Comparison of ENCODE assay signal across 19 cellular contexts in genomic region chr9:125681086-125681622, GRCh38. TPM values are rescaled to one million over a fixed set of nuclear protein-coding genes. Genes with fewer than 3 reads are reported as not detected.
DNase-seq lines count a peak whose midpoint lies in the region; ATAC-seq and TF ChIP-seq lines count a peak whose summit lies in the region.
"Had no signal": no experiment of that assay in that cellular context is flagged by ENCODE, and none has a peak within 500 bp of the region (broad histone marks: within the 10 kb centered on the region; RNA-seq: fewer than 3 reads in every experiment).

No MANE protein-coding gene starts in this region.

- ATAC-seq in stimulated activated naive B cell treated with anti-CD40 and anti-IgM and Interleukin-4, amounts not matched to agents 10 μg/mL and 1 μg/mL and 100 μg/mL, for 72 hours (replicated peaks) = no peak
- ATAC-seq in GM19455 (IDR thresholded peaks at IDR 0.05; ENCODE audit: unreplicated experiment) = no peak
- ATAC-seq: Right ventricle myocardium inferior had no signal

- POLR2A ChIA-PET in HEK293 (lab: Yijun Ruan, JAX) = interaction anchor here (0.6 to 1.2 kb wide), 2 partner anchors 25 to 259 kb away, joined by 3 read pairs; partner anchors contain the start of gene MAPKAP1

- H3K9me3 ChIP-seq in HEK293 (ENCODE audit: control insufficient read depth, insufficient read depth, low read depth, low read length) (no peaks in the 10 kb centered on the region), SJCRH30 (replicated peaks) (no peaks in the 10 kb centered on the region)
- H3K9me3 ChIP-seq: Peyer's patch had no signal

- no peak overlapping the region for H3K4me3 ChIP-seq in HEK293 (ENCODE audit: low read depth, low read length)
- H3K4me3 ChIP-seq in SJCRH30 = no peak overlapping the region
- H3K4me3 ChIP-seq: Peyer's patch had no signal

- TF ChIP-seq CTCF in HEK293 (tag by site-specific recombination; IDR thresholded peaks at IDR 0.05) (no peak), endothelial cell (IDR thresholded peaks at IDR 0.05; ENCODE audit: unreplicated experiment) (no peak)

- H3K27me3 ChIP-seq in SJCRH30 = no peaks in the 10 kb centered on the region
- H3K27me3 ChIP-seq: Peyer's patch had no signal

- DNase-seq in SJCRH30 = peak; percentile 37 to 59
- DNase-seq in endothelial cell (ENCODE audit: low spot score) = no peak
- no peak for DNase-seq in stimulated activated naive B cell treated with anti-CD40 and anti-IgM and Interleukin-4, amounts not matched to agents 10 μg/mL and 1 μg/mL and 100 μg/mL, for 72 hours
- no peak for DNase-seq in substantia nigra (lab: John Stamatoyannopoulos, UW)
- DNase-seq in DMS 273 treated with DMSO at 0.1 percent for 48 hours (lab: John Stamatoyannopoulos, UW) = no peak
- DNase-seq: ACHN; DMS79 treated with DMSO at 0.1 percent for 48 hours; GOT3; NCI-H1105 treated with DMSO at 0.1 percent for 48 hours; NCI-H1694; NCI-H510A; NCI-H748 treated with DMSO at 0.1 percent for 48 hours; NK-92 treated with Interleukin-12 subunit alpha and Interleukin-12 subunit beta, amount 100 ng/mL, for 24 hours; Peyer's patch; SW 1271 had no signal

- CTCF ChIA-PET in HEK293 (lab: Yijun Ruan, JAX) = interaction anchor here (0.7 kb wide), 1 partner anchor 83 kb away, joined by 3 read pairs; no protein-coding TSS in a partner anchor

- H3K36me3 ChIP-seq in HEK293 (ENCODE audit: control insufficient read depth in 2 of 2, insufficient read depth in 1 of 2, low read length in 2 of 2) = no peaks in the 10 kb centered on the region
- no peaks in the 10 kb centered on the region for H3K36me3 ChIP-seq in SJCRH30
- H3K36me3 ChIP-seq: Peyer's patch had no signal

- H3K4me3 Mint-ChIP-seq in endothelial cell (ENCODE audit: unreplicated experiment) = no peak overlapping the region
- H3K4me3 Mint-ChIP-seq in stimulated activated naive B cell treated with anti-CD40 and anti-IgM and Interleukin-4, amounts not matched to agents 10 μg/mL and 1 μg/mL and 100 μg/mL, for 72 hours = no peak overlapping the region

- no peaks in the 10 kb centered on the region for H3K27me3 Mint-ChIP-seq in endothelial cell (ENCODE audit: unreplicated experiment)
- H3K27me3 Mint-ChIP-seq in stimulated activated naive B cell treated with anti-CD40 and anti-IgM and Interleukin-4, amounts not matched to agents 10 μg/mL and 1 μg/mL and 100 μg/mL, for 72 hours = no peaks in the 10 kb centered on the region

- H3K36me3 Mint-ChIP-seq in endothelial cell (ENCODE audit: low read depth, unreplicated experiment) = peaks cover 3% of the 10 kb centered on the region
- peaks cover 20 to 41% of the 10 kb centered on the region in 2 donors for H3K36me3 Mint-ChIP-seq in stimulated activated naive B cell treated with anti-CD40 and anti-IgM and Interleukin-4, amounts not matched to agents 10 μg/mL and 1 μg/mL and 100 μg/mL, for 72 hours

- peaks cover 7% of the 10 kb centered on the region; the same call in 1 of the 2 replicates for H3K4me1 ChIP-seq in HEK293 (ENCODE audit: control insufficient read depth, insufficient read depth, low read length)
- peaks cover 44% of the 10 kb centered on the region for H3K4me1 ChIP-seq in SJCRH30
- H3K4me1 ChIP-seq: Peyer's patch had no signal

- H3K27ac ChIP-seq in HEK293 (ENCODE audit: extremely low read depth, low read depth, low read length) (no peak overlapping the region), SJCRH30 (peak overlapping the region; percentile 13), substantia nigra (ENCODE audit: low read depth, low read length, poor library complexity, severe bottlenecking) (no peak overlapping the region)
- H3K27ac ChIP-seq: C4-2B, Peyer's patch had no signal

- H3K9me3 Mint-ChIP-seq in endothelial cell (ENCODE audit: unreplicated experiment) = no peaks in the 10 kb centered on the region
- H3K9me3 Mint-ChIP-seq in stimulated activated naive B cell treated with anti-CD40 and anti-IgM and Interleukin-4, amounts not matched to agents 10 μg/mL and 1 μg/mL and 100 μg/mL, for 72 hours = no peaks in the 10 kb centered on the region

- H3K27ac Mint-ChIP-seq in endothelial cell (ENCODE audit: unreplicated experiment) = peak overlapping the region; percentile 79
- H3K27ac Mint-ChIP-seq in stimulated activated naive B cell treated with anti-CD40 and anti-IgM and Interleukin-4, amounts not matched to agents 10 μg/mL and 1 μg/mL and 100 μg/mL, for 72 hours = no peak overlapping the region

- H3K4me1 Mint-ChIP-seq in endothelial cell (ENCODE audit: unreplicated experiment) = peaks cover 23% of the 10 kb centered on the region
- H3K4me1 Mint-ChIP-seq in stimulated activated naive B cell treated with anti-CD40 and anti-IgM and Interleukin-4, amounts not matched to agents 10 μg/mL and 1 μg/mL and 100 μg/mL, for 72 hours = peaks cover 17 to 55% of the 10 kb centered on the region in 2 donors

TF ChIP-seq in HEK293, 187 proteins besides CTCF, POLR2A, EP300 and RAD21:
- TF ChIP-seq GLIS1 (tag by site-specific recombination; IDR thresholded peaks at IDR 0.05) (peak; percentile 61), ZBTB48 (tag by site-specific recombination; IDR thresholded peaks at IDR 0.05) (0 out of 2 replicates have a peak, but pooled peaks have one; percentile 24), ZNF335 (tag by site-specific recombination; conservative IDR thresholded peaks at IDR 0.05) (0 out of 2 replicates have a peak, but pooled peaks have one; percentile 39), ZIC2 (tag by site-specific recombination; IDR thresholded peaks at IDR 0.05) (0 out of 2 replicates have a peak, but pooled peaks have one; percentile 21), ZBTB17 (tag by site-specific recombination; IDR thresholded peaks at IDR 0.05) (peak; percentile 42), OVOL3 (tag by site-specific recombination; IDR thresholded peaks at IDR 0.05) (no peak)
- TF ChIP-seq, protein P1, sequence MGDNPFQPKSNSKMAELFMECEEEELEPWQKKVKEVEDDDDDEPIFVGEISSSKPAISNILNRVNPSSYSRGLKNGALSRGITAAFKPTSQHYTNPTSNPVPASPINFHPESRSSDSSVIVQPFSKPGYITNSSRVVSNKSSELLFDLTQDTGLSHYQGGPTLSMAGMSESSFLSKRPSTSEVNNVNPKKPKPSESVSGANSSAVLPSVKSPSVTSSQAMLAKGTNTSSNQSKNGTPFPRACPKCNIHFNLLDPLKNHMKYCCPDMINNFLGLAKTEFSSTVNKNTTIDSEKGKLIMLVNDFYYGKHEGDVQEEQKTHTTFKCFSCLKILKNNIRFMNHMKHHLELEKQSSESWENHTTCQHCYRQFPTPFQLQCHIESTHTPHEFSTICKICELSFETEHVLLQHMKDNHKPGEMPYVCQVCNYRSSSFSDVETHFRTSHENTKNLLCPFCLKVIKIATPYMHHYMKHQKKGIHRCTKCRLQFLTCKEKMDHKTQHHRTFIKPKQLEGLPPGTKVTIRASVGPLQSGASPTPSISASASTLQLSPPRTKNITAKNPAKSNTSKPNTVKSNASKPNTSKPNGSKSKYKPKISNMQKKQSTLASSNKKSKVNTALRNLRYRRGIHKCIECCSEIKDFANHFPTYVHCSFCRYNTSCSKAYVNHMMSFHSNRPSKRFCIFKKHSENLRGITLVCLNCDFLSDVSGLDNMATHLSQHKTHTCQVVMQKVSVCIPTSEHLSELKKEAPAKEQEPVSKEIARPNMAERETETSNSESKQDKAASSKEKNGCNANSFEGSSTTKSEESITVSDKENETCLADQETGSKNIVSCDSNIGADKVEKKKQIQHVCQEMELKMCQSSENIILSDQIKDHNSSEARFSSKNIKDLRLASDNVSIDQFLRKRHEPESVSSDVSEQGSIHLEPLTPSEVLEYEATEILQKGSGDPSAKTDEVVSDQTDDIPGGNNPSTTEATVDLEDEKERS (tag by site-specific recombination; IDR thresholded peaks at IDR 0.05) = no peak

RNA-seq across cellular contexts. Expression of gene MAPKAP1, which starts 25.9 kb away (rescaled TPM):
- total RNA-seq in SJCRH30 (2014; rRNA removed; shearing (Covaris generic)) = 103 and 109 TPM in 2 replicates
- total RNA-seq in endothelial cell (ENCODE audit: unreplicated experiment) = 74.6 TPM

Comparison
In these comparisons a context has a peak if more than half of its experiments do, and no peak if none do; other contexts are left out.
1. DNase-seq: peak in SJCRH30 (2 of 2); none in endothelial cell (single experiment), stimulated activated naive B cell treated with anti-CD40 and anti-IgM and Interleukin-4, amounts not matched to agents 10 μg/mL and 1 μg/mL and 100 μg/mL, for 72 hours (single experiment), substantia nigra (0 of 49) and DMS 273 treated with DMSO at 0.1 percent for 48 hours (single experiment).